1 cellular context compared by ENCODE assay signal in the genomic region with DNA sequence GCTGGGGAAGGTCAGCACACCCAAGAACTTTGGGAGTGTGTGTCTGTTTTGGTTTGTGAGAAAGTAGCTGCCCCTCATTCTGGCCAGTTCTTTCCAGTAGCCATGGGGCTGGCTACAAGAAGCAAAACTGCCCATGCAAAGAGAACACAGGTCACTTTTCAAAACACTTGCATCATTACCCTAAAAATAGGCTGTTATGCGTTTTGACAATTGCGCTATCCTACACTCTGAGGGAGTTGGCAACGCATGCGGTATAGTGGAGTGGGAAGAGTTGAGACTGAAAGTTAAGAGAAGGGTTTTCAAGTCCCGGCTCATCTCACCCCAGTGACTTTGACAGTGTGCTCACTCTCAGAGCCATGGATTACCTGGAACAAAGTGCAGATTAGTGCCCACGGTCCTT.
TF ChIP-seq lines count a peak whose summit lies in the region.

No MANE protein-coding gene starts in this region.

TF ChIP-seq in GM23338, 12 proteins besides CTCF, POLR2A, EP300 and RAD21 (continued from another document):
- TF ChIP-seq, protein P1, sequence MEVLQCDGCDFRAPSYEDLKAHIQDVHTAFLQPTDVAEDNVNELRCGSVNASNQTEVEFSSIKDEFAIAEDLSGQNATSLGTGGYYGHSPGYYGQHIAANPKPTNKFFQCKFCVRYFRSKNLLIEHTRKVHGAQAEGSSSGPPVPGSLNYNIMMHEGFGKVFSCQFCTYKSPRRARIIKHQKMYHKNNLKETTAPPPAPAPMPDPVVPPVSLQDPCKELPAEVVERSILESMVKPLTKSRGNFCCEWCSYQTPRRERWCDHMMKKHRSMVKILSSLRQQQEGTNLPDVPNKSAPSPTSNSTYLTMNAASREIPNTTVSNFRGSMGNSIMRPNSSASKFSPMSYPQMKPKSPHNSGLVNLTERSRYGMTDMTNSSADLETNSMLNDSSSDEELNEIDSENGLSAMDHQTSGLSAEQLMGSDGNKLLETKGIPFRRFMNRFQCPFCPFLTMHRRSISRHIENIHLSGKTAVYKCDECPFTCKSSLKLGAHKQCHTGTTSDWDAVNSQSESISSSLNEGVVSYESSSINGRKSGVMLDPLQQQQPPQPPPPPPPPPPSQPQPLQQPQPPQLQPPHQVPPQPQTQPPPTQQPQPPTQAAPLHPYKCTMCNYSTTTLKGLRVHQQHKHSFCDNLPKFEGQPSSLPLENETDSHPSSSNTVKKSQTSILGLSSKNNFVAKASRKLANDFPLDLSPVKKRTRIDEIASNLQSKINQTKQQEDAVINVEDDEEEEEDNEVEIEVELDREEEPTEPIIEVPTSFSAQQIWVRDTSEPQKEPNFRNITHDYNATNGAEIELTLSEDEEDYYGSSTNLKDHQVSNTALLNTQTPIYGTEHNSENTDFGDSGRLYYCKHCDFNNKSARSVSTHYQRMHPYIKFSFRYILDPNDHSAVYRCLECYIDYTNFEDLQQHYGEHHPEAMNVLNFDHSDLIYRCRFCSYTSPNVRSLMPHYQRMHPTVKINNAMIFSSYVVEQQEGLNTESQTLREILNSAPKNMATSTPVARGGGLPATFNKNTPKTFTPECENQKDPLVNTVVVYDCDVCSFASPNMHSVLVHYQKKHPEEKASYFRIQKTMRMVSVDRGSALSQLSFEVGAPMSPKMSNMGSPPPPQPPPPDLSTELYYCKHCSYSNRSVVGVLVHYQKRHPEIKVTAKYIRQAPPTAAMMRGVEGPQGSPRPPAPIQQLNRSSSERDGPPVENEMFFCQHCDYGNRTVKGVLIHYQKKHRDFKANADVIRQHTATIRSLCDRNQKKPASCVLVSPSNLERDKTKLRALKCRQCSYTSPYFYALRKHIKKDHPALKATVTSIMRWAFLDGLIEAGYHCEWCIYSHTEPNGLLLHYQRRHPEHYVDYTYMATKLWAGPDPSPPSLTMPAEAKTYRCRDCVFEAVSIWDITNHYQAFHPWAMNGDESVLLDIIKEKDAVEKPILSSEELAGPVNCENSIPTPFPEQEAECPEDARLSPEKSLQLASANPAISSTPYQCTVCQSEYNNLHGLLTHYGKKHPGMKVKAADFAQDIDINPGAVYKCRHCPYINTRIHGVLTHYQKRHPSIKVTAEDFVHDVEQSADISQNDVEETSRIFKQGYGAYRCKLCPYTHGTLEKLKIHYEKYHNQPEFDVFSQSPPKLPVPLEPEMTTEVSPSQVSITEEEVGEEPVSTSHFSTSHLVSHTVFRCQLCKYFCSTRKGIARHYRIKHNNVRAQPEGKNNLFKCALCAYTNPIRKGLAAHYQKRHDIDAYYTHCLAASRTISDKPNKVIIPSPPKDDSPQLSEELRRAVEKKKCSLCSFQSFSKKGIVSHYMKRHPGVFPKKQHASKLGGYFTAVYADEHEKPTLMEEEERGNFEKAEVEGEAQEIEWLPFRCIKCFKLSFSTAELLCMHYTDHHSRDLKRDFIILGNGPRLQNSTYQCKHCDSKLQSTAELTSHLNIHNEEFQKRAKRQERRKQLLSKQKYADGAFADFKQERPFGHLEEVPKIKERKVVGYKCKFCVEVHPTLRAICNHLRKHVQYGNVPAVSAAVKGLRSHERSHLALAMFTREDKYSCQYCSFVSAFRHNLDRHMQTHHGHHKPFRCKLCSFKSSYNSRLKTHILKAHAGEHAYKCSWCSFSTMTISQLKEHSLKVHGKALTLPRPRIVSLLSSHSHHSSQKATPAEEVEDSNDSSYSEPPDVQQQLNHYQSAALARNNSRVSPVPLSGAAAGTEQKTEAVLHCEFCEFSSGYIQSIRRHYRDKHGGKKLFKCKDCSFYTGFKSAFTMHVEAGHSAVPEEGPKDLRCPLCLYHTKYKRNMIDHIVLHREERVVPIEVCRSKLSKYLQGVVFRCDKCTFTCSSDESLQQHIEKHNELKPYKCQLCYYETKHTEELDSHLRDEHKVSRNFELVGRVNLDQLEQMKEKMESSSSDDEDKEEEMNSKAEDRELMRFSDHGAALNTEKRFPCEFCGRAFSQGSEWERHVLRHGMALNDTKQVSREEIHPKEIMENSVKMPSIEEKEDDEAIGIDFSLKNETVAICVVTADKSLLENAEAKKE (CRISPR knock-in tag; IDR thresholded peaks at IDR 0.05) = no peak
- TF ChIP-seq, protein P2, sequence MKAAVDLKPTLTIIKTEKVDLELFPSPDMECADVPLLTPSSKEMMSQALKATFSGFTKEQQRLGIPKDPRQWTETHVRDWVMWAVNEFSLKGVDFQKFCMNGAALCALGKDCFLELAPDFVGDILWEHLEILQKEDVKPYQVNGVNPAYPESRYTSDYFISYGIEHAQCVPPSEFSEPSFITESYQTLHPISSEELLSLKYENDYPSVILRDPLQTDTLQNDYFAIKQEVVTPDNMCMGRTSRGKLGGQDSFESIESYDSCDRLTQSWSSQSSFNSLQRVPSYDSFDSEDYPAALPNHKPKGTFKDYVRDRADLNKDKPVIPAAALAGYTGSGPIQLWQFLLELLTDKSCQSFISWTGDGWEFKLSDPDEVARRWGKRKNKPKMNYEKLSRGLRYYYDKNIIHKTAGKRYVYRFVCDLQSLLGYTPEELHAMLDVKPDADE (IDR thresholded peaks at IDR 0.05) = no peak
- no peak for TF ChIP-seq POLR2AphosphoS5 (IDR thresholded peaks at IDR 0.05; ENCODE audit: low read depth)
- no peak for TF ChIP-seq NANOG (IDR thresholded peaks at IDR 0.05; ENCODE audit: borderline replicate concordance)
- TF ChIP-seq, protein P3, sequence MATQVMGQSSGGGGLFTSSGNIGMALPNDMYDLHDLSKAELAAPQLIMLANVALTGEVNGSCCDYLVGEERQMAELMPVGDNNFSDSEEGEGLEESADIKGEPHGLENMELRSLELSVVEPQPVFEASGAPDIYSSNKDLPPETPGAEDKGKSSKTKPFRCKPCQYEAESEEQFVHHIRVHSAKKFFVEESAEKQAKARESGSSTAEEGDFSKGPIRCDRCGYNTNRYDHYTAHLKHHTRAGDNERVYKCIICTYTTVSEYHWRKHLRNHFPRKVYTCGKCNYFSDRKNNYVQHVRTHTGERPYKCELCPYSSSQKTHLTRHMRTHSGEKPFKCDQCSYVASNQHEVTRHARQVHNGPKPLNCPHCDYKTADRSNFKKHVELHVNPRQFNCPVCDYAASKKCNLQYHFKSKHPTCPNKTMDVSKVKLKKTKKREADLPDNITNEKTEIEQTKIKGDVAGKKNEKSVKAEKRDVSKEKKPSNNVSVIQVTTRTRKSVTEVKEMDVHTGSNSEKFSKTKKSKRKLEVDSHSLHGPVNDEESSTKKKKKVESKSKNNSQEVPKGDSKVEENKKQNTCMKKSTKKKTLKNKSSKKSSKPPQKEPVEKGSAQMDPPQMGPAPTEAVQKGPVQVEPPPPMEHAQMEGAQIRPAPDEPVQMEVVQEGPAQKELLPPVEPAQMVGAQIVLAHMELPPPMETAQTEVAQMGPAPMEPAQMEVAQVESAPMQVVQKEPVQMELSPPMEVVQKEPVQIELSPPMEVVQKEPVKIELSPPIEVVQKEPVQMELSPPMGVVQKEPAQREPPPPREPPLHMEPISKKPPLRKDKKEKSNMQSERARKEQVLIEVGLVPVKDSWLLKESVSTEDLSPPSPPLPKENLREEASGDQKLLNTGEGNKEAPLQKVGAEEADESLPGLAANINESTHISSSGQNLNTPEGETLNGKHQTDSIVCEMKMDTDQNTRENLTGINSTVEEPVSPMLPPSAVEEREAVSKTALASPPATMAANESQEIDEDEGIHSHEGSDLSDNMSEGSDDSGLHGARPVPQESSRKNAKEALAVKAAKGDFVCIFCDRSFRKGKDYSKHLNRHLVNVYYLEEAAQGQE (IDR thresholded peaks at IDR 0.05; ENCODE audit: unreplicated experiment) = no peak
- TF ChIP-seq EZH2 (IDR thresholded peaks at IDR 0.05; ENCODE audit: low read depth, unreplicated experiment) = no peak
